ENCODE assay signal across 12 cellular contexts in the genomic region with DNA sequence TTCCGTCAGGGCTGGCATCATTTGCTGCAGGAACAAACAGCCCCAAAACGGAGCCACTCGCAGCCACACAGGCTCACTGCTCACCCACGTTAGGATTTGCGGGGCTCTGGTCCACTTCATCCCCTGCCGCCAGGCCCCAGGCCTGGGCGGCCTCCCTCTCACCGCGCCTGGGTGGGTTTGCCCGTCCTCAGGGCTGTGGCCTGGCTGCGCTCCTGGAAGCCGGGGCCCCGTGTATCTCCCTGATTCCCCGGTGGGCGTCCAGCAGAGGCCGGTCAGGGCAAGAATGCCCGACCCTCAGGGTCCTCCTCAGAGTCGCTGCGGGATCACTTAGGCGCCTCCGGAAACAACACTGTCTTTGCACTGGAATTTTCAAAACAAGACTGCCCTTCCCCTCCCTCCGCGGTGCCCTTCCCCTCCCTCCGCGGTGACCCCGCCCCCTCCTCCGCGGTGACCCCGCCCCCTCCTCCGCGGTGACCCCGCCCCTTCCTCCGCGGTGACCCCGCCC. TPM values are rescaled to one million over a fixed set of nuclear protein-coding genes. Genes with fewer than 3 reads are reported as not detected.
DNase-seq lines count a peak whose midpoint lies in the region; ATAC-seq and TF ChIP-seq lines count a peak whose summit lies in the region.
"Had no signal": no experiment of that assay in that cellular context is flagged by ENCODE, and none has a peak within 500 bp of the region (broad histone marks: within the 10 kb centered on the region; RNA-seq: fewer than 3 reads in every experiment).

No MANE protein-coding gene starts in this region.

- DNase-seq in activated CD8-positive, alpha-beta memory T cell treated with anti-CD3 and anti-CD28 coated beads, Interleukin-2, amount 10 ng/mL, durations not matched to agents 7 days and 5 days, result peak; percentile 58
- no peak for DNase-seq in activated CD8-positive, alpha-beta memory T cell treated with anti-CD3 and anti-CD28 coated beads, Interleukin-2, amount 50 U/mL, for 4 hours
- peak; percentile 49 for DNase-seq in RKO (ENCODE audit: low spot score)
- DNase-seq in mammary epithelial cell, result no peak
- peak in 5 of 6 experiments; percentile 32 to 63 (median 55) for DNase-seq in stimulated activated naive CD4-positive, alpha-beta T cell (lab: John Stamatoyannopoulos, UW)
- DNase-seq in GM03348 (ENCODE audit: low spot score), result no peak
- no peak for DNase-seq in cerebellum (ENCODE audit: low spot score)
- DNase-seq: brain microvascular endothelial cell; NCI-H345; stimulated activated CD4-positive, alpha-beta T cell treated with anti-CD3 and anti-CD28 coated beads, Interleukin-12 subunit alpha, Interleukin-12 subunit beta, amount 100 ng/mL, for 4 hours had no signal

- H3K36me3 Mint-ChIP-seq in activated CD8-positive, alpha-beta memory T cell treated with anti-CD3 and anti-CD28 coated beads, Interleukin-2, amount 10 ng/mL, durations not matched to agents 7 days and 5 days, result no peaks in the 10 kb centered on the region

- no peak overlapping the region for H3K27ac ChIP-seq in mammary epithelial cell (ENCODE audit: insufficient read depth, low read depth, low read length)
- H3K27ac ChIP-seq: brain microvascular endothelial cell, neural progenitor cell had no signal

- BruUV-seq in mammary epithelial cell (replicated peaks; lab: Mats Ljungman, UMichigan), result TSS peak; percentile 65

- H3K27me3 ChIP-seq in mammary epithelial cell (ENCODE audit: insufficient read depth, low read length), result no peaks in the 10 kb centered on the region

- no peak overlapping the region for H3K4me3 ChIP-seq in mammary epithelial cell (replicated peaks in 1 of 3; ENCODE audit: insufficient read depth in 1 of 3, low read depth in 2 of 3, low read length in 3 of 3)
- H3K4me3 ChIP-seq: neural progenitor cell had no signal

- no peak overlapping the region for H3K9ac ChIP-seq in mammary epithelial cell (ENCODE audit: insufficient read depth, low read length)
- H3K9ac ChIP-seq: neural progenitor cell had no signal

- no peaks in the 10 kb centered on the region for H3K36me3 ChIP-seq in mammary epithelial cell (ENCODE audit: insufficient read depth, low read length)
- H3K36me3 ChIP-seq: brain microvascular endothelial cell, neural progenitor cell had no signal

- no peaks in the 10 kb centered on the region for H3K79me2 ChIP-seq in mammary epithelial cell (ENCODE audit: insufficient read depth, low read length)

- dilution Hi-C loops in mammary epithelial cell (cut with HindIII; ENCODE audit: low sequenced_read_pairs), result no loop called here

- CTCF ChIA-PET in activated CD8-positive, alpha-beta memory T cell treated with anti-CD3 and anti-CD28 coated beads, Interleukin-2, amount 10 ng/mL, durations not matched to agents 7 days and 5 days (lab: Charles Lee), result no interaction called here
- CTCF ChIA-PET in mammary epithelial cell (lab: Charles Lee; ENCODE audit: low non-redundant PET), result no interaction called here

- no peak overlapping the region for H2AFZ ChIP-seq in mammary epithelial cell (ENCODE audit: low read depth, low read length)
- H2AFZ ChIP-seq: neural progenitor cell had no signal

- peak overlapping the region; percentile 59 for H3K27ac Mint-ChIP-seq in activated CD8-positive, alpha-beta memory T cell treated with anti-CD3 and anti-CD28 coated beads, Interleukin-2, amount 10 ng/mL, durations not matched to agents 7 days and 5 days
- H3K27ac Mint-ChIP-seq: neural progenitor cell had no signal

- no peaks in the 10 kb centered on the region for H3K9me3 Mint-ChIP-seq in activated CD8-positive, alpha-beta memory T cell treated with anti-CD3 and anti-CD28 coated beads, Interleukin-2, amount 10 ng/mL, durations not matched to agents 7 days and 5 days (ENCODE audit: low read depth)

- H3K4me1 Mint-ChIP-seq in activated CD8-positive, alpha-beta memory T cell treated with anti-CD3 and anti-CD28 coated beads, Interleukin-2, amount 10 ng/mL, durations not matched to agents 7 days and 5 days, result peaks cover 39% of the 10 kb centered on the region

- H3K27me3 Mint-ChIP-seq in activated CD8-positive, alpha-beta memory T cell treated with anti-CD3 and anti-CD28 coated beads, Interleukin-2, amount 10 ng/mL, durations not matched to agents 7 days and 5 days, result peaks cover 9% of the 10 kb centered on the region

- H4K20me1 ChIP-seq in mammary epithelial cell (ENCODE audit: insufficient read depth, low read length), result no peaks in the 10 kb centered on the region

- WGBS in mammary epithelial cell (ENCODE audit: low coverage, missing lambda C conversion rate), result 100% methylated on average over 2 of the region's 35 CpGs

- peak overlapping the region; percentile 64 for H3K4me3 Mint-ChIP-seq in activated CD8-positive, alpha-beta memory T cell treated with anti-CD3 and anti-CD28 coated beads, Interleukin-2, amount 10 ng/mL, durations not matched to agents 7 days and 5 days
- H3K4me3 Mint-ChIP-seq: neural progenitor cell had no signal

- in situ Hi-C loops in mammary epithelial cell (cut with MboI; ENCODE audit: low sequenced_read_pairs in 2 of 2), result no loop called here

- no peak for TF ChIP-seq CTCF in mammary epithelial cell (conservative IDR thresholded peaks at IDR 0.05 in 1 of 2, IDR thresholded peaks at IDR 0.05 in 1 of 2; ENCODE audit: extremely low read depth in 1 of 2, insufficient read depth in 1 of 2, low read depth in 1 of 2, low read length in 2 of 2)

- no peaks in the 10 kb centered on the region for H3K4me1 ChIP-seq in mammary epithelial cell (ENCODE audit: insufficient read depth, low read length)
- H3K4me1 ChIP-seq: neural progenitor cell had no signal

- intact Hi-C loops in mammary epithelial cell (cut with micrococcal nuclease), result no loop called here

- no peaks in the 10 kb centered on the region for H3K9me3 ChIP-seq in mammary epithelial cell (replicated peaks; ENCODE audit: insufficient read depth, low read length)

- peak; percentile 43 for ATAC-seq in activated CD8-positive, alpha-beta memory T cell treated with anti-CD3 and anti-CD28 coated beads, Interleukin-2, amount 10 ng/mL, durations not matched to agents 7 days and 5 days
- no peak for ATAC-seq in HG02642 (IDR thresholded peaks at IDR 0.05; ENCODE audit: poor library complexity, unreplicated experiment)

- no peak overlapping the region for H3K4me2 ChIP-seq in mammary epithelial cell (ENCODE audit: insufficient read depth, low read depth, low read length)
- H3K4me2 ChIP-seq: neural progenitor cell had no signal

RNA-seq across cellular contexts. Expression of gene FBRSL1, which starts 15.7 kb away (rescaled TPM):
- 10 to 100 TPM; 48.1 to 48.6 TPM for total RNA-seq in activated CD8-positive, alpha-beta memory T cell treated with anti-CD3 and anti-CD28 coated beads, Interleukin-2, amount 10 ng/mL, durations not matched to agents 7 days and 5 days
- total RNA-seq in mammary epithelial cell, result 10 to 100 TPM; 28.8 to 58.6 TPM
- polyA plus RNA-seq in mammary epithelial cell, result 17.2 TPM
- polyA minus RNA-seq in mammary epithelial cell, result 1.6 TPM
- total RNA-seq in cerebellum, result 10.5 TPM

Comparison
In these comparisons a context has a peak if more than half of its experiments do, and no peak if none do; other contexts are left out.
1. DNase-seq: peak in activated CD8-positive, alpha-beta memory T cell treated with anti-CD3 and anti-CD28 coated beads, Interleukin-2, amount 10 ng/mL, durations not matched to agents 7 days and 5 days (single experiment), RKO (single experiment) and stimulated activated naive CD4-positive, alpha-beta T cell (5 of 6); none in activated CD8-positive, alpha-beta memory T cell treated with anti-CD3 and anti-CD28 coated beads, Interleukin-2, amount 50 U/mL, for 4 hours (single experiment), mammary epithelial cell (single experiment), GM03348 (single experiment) and cerebellum (single experiment).